ENCODE assay signal across 8 cellular contexts in genomic region chr4:2842667-2843022, GRCh38. TPM values are rescaled to one million over a fixed set of nuclear protein-coding genes. Genes with fewer than 3 reads are reported as not detected.
DNase-seq lines count a peak whose midpoint lies in the region; ATAC-seq and TF ChIP-seq lines count a peak whose summit lies in the region.

No MANE protein-coding gene starts in this region.

- H2AFZ ChIP-seq in IMR-90 (replicated peaks; ENCODE audit: low read length, poor library complexity), result peak overlapping the region; percentile 100

- H3K4me1 ChIP-seq in IMR-90 (ENCODE audit: control insufficient read depth, insufficient read depth, low read length) (peaks cover 12% of the 10 kb centered on the region), breast epithelium (peaks cover 0 to 4% of the 10 kb centered on the region in 2 donors), muscle layer of colon (ENCODE audit: insufficient read depth, low read length) (peaks cover 33% of the 10 kb centered on the region)

- peaks cover 11 to 32% of the 10 kb centered on the region in 2 experiments for H3K79me1 ChIP-seq in IMR-90 (ENCODE audit: low read depth in 1 of 2, low read length in 2 of 2)

- no peak for ATAC-seq in IMR-90 (ENCODE audit: low read depth)
- ATAC-seq in HG02885 (IDR thresholded peaks at IDR 0.05; ENCODE audit: poor library complexity, unreplicated experiment), result no peak
- ATAC-seq in HG03439 (IDR thresholded peaks at IDR 0.05; ENCODE audit: unreplicated experiment), result no peak

- peaks cover 32% of the 10 kb centered on the region for H4K20me1 ChIP-seq in IMR-90 (ENCODE audit: insufficient read depth, low read length)

- POLR2A ChIA-PET in AG04450 (lab: Yijun Ruan, JAX) (interaction anchor here (0.6 to 1.1 kb wide), 2 partner anchors 79 to 88 kb away, joined by 3 read pairs; no protein-coding TSS in a partner anchor), IMR-90 (lab: Charles Lee; ENCODE audit: unreplicated experiment) (no interaction called here)

- no peak overlapping the region for H3K27ac ChIP-seq in AG04450 (ENCODE audit: low read depth, low read length)
- H3K27ac ChIP-seq in IMR-90 (ENCODE audit: insufficient read depth, low read length), result peak overlapping the region; percentile 93; the same call in 1 of the 2 replicates
- peak overlapping the region; percentile 93 for H3K27ac ChIP-seq in breast epithelium
- peak overlapping the region; percentile 97 for H3K27ac ChIP-seq in muscle layer of colon (ENCODE audit: low read depth, low read length)

- no peak overlapping the region for H3K18ac ChIP-seq in IMR-90 (ENCODE audit: low read depth, low read length)

- H3K9me3 ChIP-seq in AG04450 (ENCODE audit: control insufficient read depth, insufficient read depth, low read length) (no peaks in the 10 kb centered on the region; the same call in 1 of the 2 replicates), IMR-90 (ENCODE audit: control insufficient read depth, insufficient read depth, low read length) (no peaks in the 10 kb centered on the region), breast epithelium (no peaks in the 10 kb centered on the region), muscle layer of colon (ENCODE audit: low read length) (no peaks in the 10 kb centered on the region)

- H2BK20ac ChIP-seq in IMR-90 (ENCODE audit: low read depth, low read length), result no peak overlapping the region

- peak overlapping the region; percentile 95 to 96 for H4K8ac ChIP-seq in IMR-90 (ENCODE audit: low read depth in 2 of 2, low read length in 2 of 2)

- no peak for TF ChIP-seq RAD21 in IMR-90 (IDR thresholded peaks at IDR 0.05; ENCODE audit: low read length)

- peak overlapping the region; percentile 98 for H3K4me2 ChIP-seq in IMR-90 (ENCODE audit: low read depth, low read length)

- H4K5ac ChIP-seq in IMR-90 (ENCODE audit: low read depth, low read length), result peak overlapping the region; percentile 91

- BruUV-seq in IMR-90 (replicated peaks; lab: Mats Ljungman, UMichigan), result no TSS peak

- in situ Hi-C loops in IMR-90 (cut with MboI; ENCODE audit: low sequenced_read_pairs) (no loop called here), KBM-7 (cut with MboI; ENCODE audit: low pct_unique_long_range_greater_than_20kb, low sequenced_read_pairs) (no loop called here)

- H3K14ac ChIP-seq in IMR-90 (replicated peaks; ENCODE audit: low read depth, low read length), result peak overlapping the region; percentile 97

- peak overlapping the region; percentile 93 for H3K4ac ChIP-seq in IMR-90 (ENCODE audit: low read depth, low read length)

- WGBS in IMR-90 (ENCODE audit: extremely low coverage in 2 of 2, insufficient read length in 1 of 2), 2 experiments, result 22% methylated on average over 3 of the region's 5 CpGs; no CpG with 5 or more reads in 1 of the 2 experiments

- H3K36me3 ChIP-seq in IMR-90 (ENCODE audit: control insufficient read depth, insufficient read depth, low read length) (no peaks in the 10 kb centered on the region), breast epithelium (no peaks in the 10 kb centered on the region), muscle layer of colon (ENCODE audit: insufficient read depth, low read length) (no peaks in the 10 kb centered on the region)

- H2AK5ac ChIP-seq in IMR-90 (ENCODE audit: low read depth, low read length), result peak overlapping the region; percentile 95; the same call in 1 of the 2 replicates

- H3K27me3 ChIP-seq in AG04450 (ENCODE audit: control insufficient read depth, insufficient read depth, low read length), result no peaks in the 10 kb centered on the region
- H3K27me3 ChIP-seq in IMR-90 (ENCODE audit: control insufficient read depth, insufficient read depth, low read length), result no peaks in the 10 kb centered on the region
- no peaks in the 10 kb centered on the region for H3K27me3 ChIP-seq in breast epithelium
- no peaks in the 10 kb centered on the region for H3K27me3 ChIP-seq in muscle layer of colon (ENCODE audit: control insufficient read depth in 1 of 2, insufficient read depth in 2 of 2, low read length in 2 of 2)

- DNase-seq in AG04450 (ENCODE audit: low read depth, low spot score), result no peak
- no peak for DNase-seq in IMR-90
- no peak for DNase-seq in breast epithelium (ENCODE audit: low spot score in 2 of 2)
- no peak for DNase-seq in KBM-7
- DNase-seq in AG08395 (ENCODE audit: low spot score), result no peak

- CTCF ChIA-PET in AG04450 (lab: Charles Lee) (no interaction called here), IMR-90 (lab: Yijun Ruan, JAX) (no interaction called here)

- H3K56ac ChIP-seq in IMR-90 (ENCODE audit: extremely low read depth, insufficient read depth, low read length), result peak overlapping the region; percentile 83; the same call in 1 of the 2 replicates

- H3K23ac ChIP-seq in IMR-90 (ENCODE audit: low read depth, low read length), result peak overlapping the region; percentile 80

- H2BK15ac ChIP-seq in IMR-90 (ENCODE audit: low read depth, low read length), result no peak overlapping the region; the same call in 2 of the 3 replicates

- no peak for TF ChIP-seq POLR2A in IMR-90 (IDR thresholded peaks at IDR 0.05; ENCODE audit: low read depth, low read length)
- no peak for TF ChIP-seq POLR2A in breast epithelium (IDR thresholded peaks at IDR 0.05)

- intact Hi-C loops in IMR-90 (cut with micrococcal nuclease), result loop anchor here (1.0 to 5.0 kb wide), 3 partner anchors 40 to 90 kb away; no protein-coding TSS in a partner anchor
- intact Hi-C loops in breast epithelium (cut with DNase I; ENCODE audit: low total_unique reads), result no loop called here

- peak overlapping the region; percentile 88 for H2AK9ac ChIP-seq in IMR-90 (replicated peaks; ENCODE audit: low read depth, low read length, poor library complexity)

- H4K91ac ChIP-seq in IMR-90 (ENCODE audit: insufficient read depth, low read depth, low read length), result peak overlapping the region; percentile 96

- H2BK5ac ChIP-seq in IMR-90 (ENCODE audit: low read depth, low read length, poor library complexity, severe bottlenecking), result peak overlapping the region; percentile 91

- dilution Hi-C loops in IMR-90 (cut with HindIII; ENCODE audit: low sequenced_read_pairs, unreplicated experiment), result no loop called here

- no peak for TF ChIP-seq CTCF in AG04450 (IDR thresholded peaks at IDR 0.05; ENCODE audit: low read depth, low read length)
- TF ChIP-seq CTCF in IMR-90 (conservative IDR thresholded peaks at IDR 0.05; ENCODE audit: low read depth, low read length), result no peak
- TF ChIP-seq CTCF in breast epithelium (IDR thresholded peaks at IDR 0.05), result no peak

- H3K4me3 ChIP-seq in AG04450 (ENCODE audit: low read depth, low read length), result peak overlapping the region; percentile 75
- H3K4me3 ChIP-seq in IMR-90 (ENCODE audit: insufficient read depth, low read depth, low read length), result peak overlapping the region; percentile 77
- H3K4me3 ChIP-seq in breast epithelium, result peak overlapping the region; percentile 74 to 82 (median 78)
- H3K4me3 ChIP-seq in muscle layer of colon (ENCODE audit: low read depth in 1 of 2, low read length in 2 of 2), result peak overlapping the region in 1 of 2 donors; percentile 77

- peak overlapping the region; percentile 32; the same call in 1 of the 2 replicates for H2BK120ac ChIP-seq in IMR-90 (ENCODE audit: low read depth, low read length)

- peak overlapping the region; percentile 93 for H3K9ac ChIP-seq in IMR-90 (ENCODE audit: low read depth, low read length)
- H3K9ac ChIP-seq in muscle layer of colon (ENCODE audit: low read length), result peak overlapping the region; percentile 87

- peaks cover 19% of the 10 kb centered on the region for H3K9me1 ChIP-seq in IMR-90 (ENCODE audit: insufficient read depth, low read length)

TF ChIP-seq in IMR-90, 13 proteins besides CTCF, POLR2A, EP300 and RAD21 (continues in another document):
- no peak for TF ChIP-seq FOS (IDR thresholded peaks at IDR 0.05; ENCODE audit: low read depth, low read length)
- TF ChIP-seq MAZ (IDR thresholded peaks at IDR 0.05; ENCODE audit: borderline replicate concordance, low read depth, low read length), result no peak
- no peak for TF ChIP-seq MAFK (IDR thresholded peaks at IDR 0.05; ENCODE audit: low read depth, low read length)
- no peak for TF ChIP-seq RCOR1 (IDR thresholded peaks at IDR 0.05; ENCODE audit: insufficient replicate concordance, low read length)
- no peak for TF ChIP-seq USF2 (IDR thresholded peaks at IDR 0.05; ENCODE audit: low read depth, low read length)
- no peak for TF ChIP-seq MXI1 (IDR thresholded peaks at IDR 0.05; ENCODE audit: borderline replicate concordance, low read depth, low read length)
- no peak for TF ChIP-seq RFX5 (IDR thresholded peaks at IDR 0.05; ENCODE audit: low read depth, low read length)
- no peak for TF ChIP-seq BHLHE40 (IDR thresholded peaks at IDR 0.05; ENCODE audit: low read depth, low read length)
- no peak for TF ChIP-seq NFE2L2 (IDR thresholded peaks at IDR 0.05; ENCODE audit: low read depth, low read length)

RNA-seq across cellular contexts. Expression of gene ADD1, which starts 1.0 kb away (rescaled TPM):
- polyA plus RNA-seq in AG04450 (2011; rRNA removed), result 149 and 170 TPM in 2 replicates
- polyA minus RNA-seq in AG04450 (2011; rRNA and poly(A)+ RNA removed), result 95.8 and 112 TPM in 2 replicates
- 117 and 122 TPM in 2 replicates for total RNA-seq in IMR-90 (2012; rRNA removed)
- 190 and 215 TPM in 2 replicates for polyA plus RNA-seq in IMR-90 (2012; rRNA removed)
- 170 and 354 TPM in 2 replicates for polyA plus RNA-seq in IMR-90 (2012; cell fraction: cytosol; rRNA removed)
- polyA plus RNA-seq in IMR-90 (2012; cell fraction: nucleus; rRNA removed; ENCODE audit: low replicate concordance), result 291 and 369 TPM in 2 replicates
- total RNA-seq in breast epithelium, result 100 to 1,000 TPM; 161 to 193 (median 181) TPM

RNA-seq across cellular contexts. Expression of gene SH3BP2, which starts 49.8 kb away (rescaled TPM):
- 14.8 and 17.2 TPM in 2 replicates for polyA plus RNA-seq in AG04450 (2011; rRNA removed)
- 30.6 and 36.8 TPM in 2 replicates for polyA minus RNA-seq in AG04450 (2011; rRNA and poly(A)+ RNA removed)
- total RNA-seq in IMR-90 (2012; rRNA removed), result 8.9 and 9.0 TPM in 2 replicates
- polyA plus RNA-seq in IMR-90 (2012; rRNA removed), result 37.2 and 45.3 TPM in 2 replicates
- polyA plus RNA-seq in IMR-90 (2012; cell fraction: cytosol; rRNA removed), result 20.8 and 21.2 TPM in 2 replicates
- 229 and 480 TPM in 2 replicates for polyA plus RNA-seq in IMR-90 (2012; cell fraction: nucleus; rRNA removed; ENCODE audit: low replicate concordance)
- total RNA-seq in breast epithelium, result 10 to 100 TPM; 40.5 to 74.8 (median 59.3) TPM
